8 cellular contexts compared by ENCODE assay signal in genomic region chr19:10270180-10270615, GRCh38. TPM values are rescaled to one million over a fixed set of nuclear protein-coding genes. Genes with fewer than 3 reads are reported as not detected.
DNase-seq lines count a peak whose midpoint lies in the region; ATAC-seq and TF ChIP-seq lines count a peak whose summit lies in the region.

No MANE protein-coding gene starts in this region.

- no peak for TF ChIP-seq CTCF in VCaP (conservative IDR thresholded peaks at IDR 0.05)
- no peak for TF ChIP-seq CTCF in chondrocyte (IDR thresholded peaks at IDR 0.05)
- no peak for TF ChIP-seq CTCF in lung (IDR thresholded peaks at IDR 0.05; ENCODE audit: control extremely low read depth, extremely low read depth)
- TF ChIP-seq CTCF in progenitor cell of endocrine pancreas (IDR thresholded peaks at IDR 0.05; ENCODE audit: unreplicated experiment) = no peak

- H3K9me3 Mint-ChIP-seq in chondrocyte (ENCODE audit: low read depth) (no peaks in the 10 kb centered on the region), progenitor cell of endocrine pancreas (ENCODE audit: low read depth) (no peaks in the 10 kb centered on the region)

- H3K27me3 Mint-ChIP-seq in chondrocyte (ENCODE audit: low read depth) (no peaks in the 10 kb centered on the region), progenitor cell of endocrine pancreas (peaks cover 58% of the 10 kb centered on the region)

- peak overlapping the region; percentile 64 for H3K27ac ChIP-seq in VCaP
- peak overlapping the region; percentile 78 to 89 for H3K27ac ChIP-seq in lung (ENCODE audit: low read depth in 1 of 2, low read length in 1 of 2)

- H3K36me3 Mint-ChIP-seq in chondrocyte (ENCODE audit: low read depth) (peaks cover 1% of the 10 kb centered on the region), progenitor cell of endocrine pancreas (ENCODE audit: insufficient read depth) (no peaks in the 10 kb centered on the region)

- H3K4me3 Mint-ChIP-seq in chondrocyte (ENCODE audit: unreplicated experiment) (peak overlapping the region; percentile 58), progenitor cell of endocrine pancreas (ENCODE audit: low read depth) (no peak overlapping the region)

- peaks cover 0 to 7% of the 10 kb centered on the region in 2 donors for H3K36me3 ChIP-seq in lung (ENCODE audit: control insufficient read depth in 2 of 2, insufficient read depth in 2 of 2, low read length in 2 of 2)

- H3K27ac Mint-ChIP-seq in chondrocyte (ENCODE audit: unreplicated experiment) (no peak overlapping the region), progenitor cell of endocrine pancreas (no peak overlapping the region)

- H3K27me3 ChIP-seq in lung (ENCODE audit: control insufficient read depth, insufficient read depth) = no peaks in the 10 kb centered on the region

- no peaks in the 10 kb centered on the region for H3K9me3 ChIP-seq in lung (ENCODE audit: control insufficient read depth in 2 of 2, insufficient read depth in 1 of 2, low read length in 1 of 2)

- peak overlapping the region; percentile 76 for H3K4me3 ChIP-seq in lung

- DNase-seq in chondrocyte (ENCODE audit: low spot score) = no peak
- DNase-seq in lung (ENCODE audit: low spot score) = peak; percentile 83
- peak; percentile 54 for DNase-seq in stimulated activated CD8-positive, alpha-beta memory T cell treated with anti-CD3 and anti-CD28 coated beads, Interleukin-7, amount 100 ng/mL, for 24 hours (ENCODE audit: low read depth)
- no peak for DNase-seq in progenitor cell of endocrine pancreas (ENCODE audit: low spot score, unreplicated experiment)
- DNase-seq in kidney glomerular epithelial cell (lab: John Stamatoyannopoulos, UW) = no peak

- H3K4me1 Mint-ChIP-seq in chondrocyte (ENCODE audit: low read depth) = peaks cover 15% of the 10 kb centered on the region
- H3K4me1 Mint-ChIP-seq in progenitor cell of endocrine pancreas (ENCODE audit: low read depth) = no peaks in the 10 kb centered on the region

- peak; percentile 42 for ATAC-seq in GM18511 (IDR thresholded peaks at IDR 0.05; ENCODE audit: unreplicated experiment)
- ATAC-seq in HG03521 (IDR thresholded peaks at IDR 0.05; ENCODE audit: unreplicated experiment) = peak; percentile 34
- peak; percentile 51 for ATAC-seq in lung (ENCODE audit: insufficient read depth, low FRiP score)

- WGBS in lung, 2 donors = 1 to 2% methylated on average over 36 to 37 of the region's 37 CpGs

- H3K4me1 ChIP-seq in lung (ENCODE audit: control insufficient read depth in 2 of 2, insufficient read depth in 2 of 2, low read length in 2 of 2) = peaks cover 0 to 8% of the 10 kb centered on the region in 2 donors

RNA-seq across cellular contexts. Expression of gene ICAM1, which starts 0.7 kb away (rescaled TPM):
- total RNA-seq in chondrocyte (3.5 to 21.8 TPM (median 19.0 TPM) in 3 replicates), lung (100 to 1,000 TPM; 179 to 191 TPM), progenitor cell of endocrine pancreas (0.17 and 0.20 TPM in 2 replicates)
- polyA plus RNA-seq in lung = 100 to 1,000 TPM in 1 of 2 donors, 10 to 100 TPM in 1; 88.4 to 391 TPM

RNA-seq across cellular contexts. Expression of gene ICAM4, which starts 16.6 kb away (rescaled TPM):
- total RNA-seq in chondrocyte (0.31 TPM in 1 of 3 replicates, not detected in the others), lung (10 to 100 TPM in 1 of 2 donors, 1 to 10 TPM in 1; 8.2 to 38.8 TPM), progenitor cell of endocrine pancreas (not detected in 2 replicates)
- polyA plus RNA-seq in lung = 1 to 10 TPM; 4.6 to 8.0 TPM

RNA-seq across cellular contexts. Expression of gene MRPL4, which starts 18.2 kb away (rescaled TPM):
- total RNA-seq in chondrocyte (39.4 to 46.1 TPM (median 39.6 TPM) in 3 replicates), lung (10 to 100 TPM; 16.6 to 61.9 TPM), progenitor cell of endocrine pancreas (51.7 and 52.9 TPM in 2 replicates)
- polyA plus RNA-seq in lung = 10 to 100 TPM; 33.8 to 64.8 TPM

RNA-seq across cellular contexts. Expression of gene ICAM5, which starts 19.6 kb away (rescaled TPM):
- 2.2 to 9.3 TPM (median 8.9 TPM) in 3 replicates for total RNA-seq in chondrocyte
- 10 to 100 TPM; 22.2 to 32.1 TPM for total RNA-seq in lung
- polyA plus RNA-seq in lung = 10 to 100 TPM in 1 of 2 donors, 1 to 10 TPM in 1; 4.1 to 15.0 TPM
- not detected in 2 replicates for total RNA-seq in progenitor cell of endocrine pancreas

RNA-seq across cellular contexts. Expression of gene S1PR2, which starts 39.1 kb away (rescaled TPM):
- total RNA-seq in chondrocyte (4.7 to 13.4 TPM (median 12.0 TPM) in 3 replicates), lung (10 to 100 TPM; 15.2 to 32.1 TPM), progenitor cell of endocrine pancreas (17.9 and 19.2 TPM in 2 replicates)
- polyA plus RNA-seq in lung = 10 to 100 TPM in 1 of 2 donors, 1 to 10 TPM in 1; 6.5 to 10.9 TPM

Comparison
In these comparisons a context has a peak if more than half of its experiments do, and no peak if none do; other contexts are left out.
1. DNase-seq: peak in lung (single experiment) and stimulated activated CD8-positive, alpha-beta memory T cell treated with anti-CD3 and anti-CD28 coated beads, Interleukin-7, amount 100 ng/mL, for 24 hours (single experiment); none in chondrocyte (single experiment), progenitor cell of endocrine pancreas (single experiment) and kidney glomerular epithelial cell (single experiment).
2. Peak in every context shown above with its lines, with median percentiles within 50 percentile points of each other: ATAC-seq.